Comparison of ENCODE assay signal across 11 cellular contexts in genomic region chr9:79883073-79883645, GRCh38.
DNase-seq lines count a peak whose midpoint lies in the region; ATAC-seq and TF ChIP-seq lines count a peak whose summit lies in the region.
"Had no signal": no experiment of that assay in that cellular context is flagged by ENCODE, and none has a peak within 500 bp of the region (broad histone marks: within the 10 kb centered on the region; RNA-seq: fewer than 3 reads in every experiment).

No MANE protein-coding gene starts in this region.

- H3K36me3 ChIP-seq in HAP-1 (replicated peaks): no peaks in the 10 kb centered on the region
- H3K36me3 ChIP-seq in gastroesophageal sphincter: no peaks in the 10 kb centered on the region
- H3K36me3 ChIP-seq: SJCRH30 had no signal

- in situ Hi-C loops in HAP-1 (cut with MboI; ENCODE audit: low sequenced_read_pairs): no loop called here

- WGBS in gastroesophageal sphincter (ENCODE audit: low coverage in 1 of 2), 2 donors: 63 to 100% methylated on average over 1 of the region's 3 CpGs

- no peak for TF ChIP-seq EP300 in gastroesophageal sphincter (IDR thresholded peaks at IDR 0.05)

- DNase-seq in activated T-cell treated with anti-CD3 and anti-CD28 coated beads for 1 hour (ENCODE audit: low read depth) (peak; percentile 36), OCI-M1 (lab: John Stamatoyannopoulos, UW) (no peak), iPS-NIHi11 (ENCODE audit: low spot score) (no peak), HAP-1 (ENCODE audit: low spot score in 2 of 2) (no peak)
- peak; percentile 8 for DNase-seq in stimulated activated CD4-positive, alpha-beta T cell treated with anti-CD3 and anti-CD28 coated beads, Interleukin-1b, Interleukin-23, amount 100 ng/mL, for 48 hours
- DNase-seq: dermis blood vessel endothelial cell, SJCRH30 had no signal

- ATAC-seq in GM19372 (IDR thresholded peaks at IDR 0.05; ENCODE audit: low read depth, unreplicated experiment): peak; percentile 39
- peak; percentile 60 for ATAC-seq in HG03432 (IDR thresholded peaks at IDR 0.05; ENCODE audit: unreplicated experiment)
- ATAC-seq in gastroesophageal sphincter: no peak

- H3K27ac ChIP-seq in gastroesophageal sphincter: no peak overlapping the region
- H3K27ac ChIP-seq: SJCRH30 had no signal

- TF ChIP-seq CTCF in gastroesophageal sphincter (IDR thresholded peaks at IDR 0.05): no peak

- H3K4me3 ChIP-seq in HAP-1: no peak overlapping the region
- no peak overlapping the region for H3K4me3 ChIP-seq in gastroesophageal sphincter
- H3K4me3 ChIP-seq: lung, SJCRH30 had no signal

- peaks cover 6% of the 10 kb centered on the region; the same call in 1 of the 2 replicates for H3K4me1 ChIP-seq in HAP-1
- H3K4me1 ChIP-seq in gastroesophageal sphincter: peaks cover 0 to 3% (median 0%) of the 10 kb centered on the region in 3 donors
- H3K4me1 ChIP-seq: SJCRH30 had no signal

- peaks cover 11% of the 10 kb centered on the region; the same call in 1 of the 2 replicates for H3K27me3 ChIP-seq in HAP-1 (ENCODE audit: low read depth)
- no peaks in the 10 kb centered on the region for H3K27me3 ChIP-seq in gastroesophageal sphincter
- H3K27me3 ChIP-seq: SJCRH30 had no signal

- H3K9me3 ChIP-seq in HAP-1 (peaks cover 4% of the 10 kb centered on the region; the same call in 1 of the 2 replicates), gastroesophageal sphincter (no peaks in the 10 kb centered on the region)
- H3K9me3 ChIP-seq: SJCRH30 had no signal

- no peak for TF ChIP-seq POLR2A in gastroesophageal sphincter (IDR thresholded peaks at IDR 0.05)

Comparison
In these comparisons a context has a peak if more than half of its experiments do, and no peak if none do; other contexts are left out.
1. DNase-seq: peak in activated T-cell treated with anti-CD3 and anti-CD28 coated beads for 1 hour (single experiment) and stimulated activated CD4-positive, alpha-beta T cell treated with anti-CD3 and anti-CD28 coated beads, Interleukin-1b, Interleukin-23, amount 100 ng/mL, for 48 hours (single experiment); none in OCI-M1 (single experiment), iPS-NIHi11 (single experiment) and HAP-1 (0 of 2).